In the genomic region with DNA sequence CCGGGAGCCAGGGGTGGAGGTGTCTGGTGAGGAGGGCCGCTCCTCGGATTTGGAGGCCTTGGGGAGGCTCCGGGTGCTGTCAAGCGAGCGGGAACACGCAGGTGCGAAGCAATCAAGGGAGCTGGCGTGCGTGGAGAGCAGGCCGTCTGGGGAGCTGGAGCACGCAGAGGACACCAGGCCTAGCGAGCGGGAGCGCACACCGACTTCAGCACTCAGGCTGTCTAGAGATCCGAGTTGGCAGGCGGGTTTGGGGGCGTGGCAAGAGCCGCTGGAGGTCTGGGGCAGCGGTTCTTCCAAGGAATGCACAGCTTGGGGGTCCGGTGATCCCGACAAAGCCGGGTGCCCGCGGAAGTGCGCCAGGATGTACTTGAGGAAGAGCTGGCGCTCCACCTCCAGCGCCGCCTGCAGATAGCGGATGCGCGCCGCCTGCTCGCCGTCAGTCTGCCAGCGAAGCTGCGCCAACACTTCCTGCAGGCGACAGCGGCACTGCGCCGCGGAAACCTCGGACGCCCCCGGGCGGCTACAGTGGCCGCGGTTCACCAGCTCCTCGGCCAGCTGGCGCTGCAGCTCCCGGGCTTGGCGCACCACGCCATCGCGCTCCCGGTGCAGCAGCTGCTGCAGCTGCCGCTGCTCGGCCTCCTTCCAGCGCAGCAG, we compare ENCODE assay signal across 12 cellular contexts. TPM values are rescaled to one million over a fixed set of nuclear protein-coding genes. Genes with fewer than 3 reads are reported as not detected.
DNase-seq lines count a peak whose midpoint lies in the region; ATAC-seq and TF ChIP-seq lines count a peak whose summit lies in the region.
"Not testable (repeated sequence)": the region's sequence is repeated elsewhere in the genome, so short reads cannot be mapped to it uniquely, and the experiment has no call there.
"Had no signal": no experiment of that assay in that cellular context is flagged by ENCODE, and none has a peak within 500 bp of the region (broad histone marks: within the 10 kb centered on the region; RNA-seq: fewer than 3 reads in every experiment).

No MANE protein-coding gene starts in this region.

- DNase-seq in activated T-cell treated with anti-CD3 and anti-CD28 coated beads, Interleukin-2, amount 50 U/mL, for 4 hours; heart right ventricle; natural killer cell treated with Interleukin-12 subunit alpha and Interleukin-12 subunit beta and Interleukin-15 and Interleukin-18, amount 100 ng/mL, for 72 hours (ENCODE audit: low spot score): not testable (repeated sequence)

- TF ChIP-seq CTCF in heart right ventricle (IDR thresholded peaks at IDR 0.05), result not testable (repeated sequence)

- not testable (repeated sequence) for H3K9me3 ChIP-seq in heart right ventricle

- H3K4me1 ChIP-seq in heart right ventricle, result not testable (repeated sequence)

- no CpG with 5 or more reads among the region's 60 CpGs for WGBS in heart right ventricle, 2 donors

- H3K4me1 Mint-ChIP-seq in activated T-cell treated with anti-CD3 and anti-CD28 coated beads, Interleukin-2, amount 50 U/mL, for 4 hours (ENCODE audit: low read depth); natural killer cell treated with Interleukin-12 subunit alpha and Interleukin-12 subunit beta and Interleukin-15 and Interleukin-18, amount 100 ng/mL, for 72 hours (ENCODE audit: low read depth in 2 of 2): not testable (repeated sequence)

- ATAC-seq in GM19023 (IDR thresholded peaks at IDR 0.05; ENCODE audit: unreplicated experiment) (peak; percentile 60), GM21526 (IDR thresholded peaks at IDR 0.05; ENCODE audit: low FRiP score, unreplicated experiment) (peak; percentile 46), HG02840 (IDR thresholded peaks at IDR 0.05; ENCODE audit: low FRiP score, unreplicated experiment) (peak; percentile 62), HG03521 (IDR thresholded peaks at IDR 0.05; ENCODE audit: unreplicated experiment) (peak; percentile 68), heart right ventricle (peak; percentile 79 to 90 (median 88))
- peak; percentile 81 to 83 for ATAC-seq in activated T-cell treated with anti-CD3 and anti-CD28 coated beads, Interleukin-2, amount 50 U/mL, for 4 hours
- ATAC-seq in natural killer cell treated with Interleukin-12 subunit alpha and Interleukin-12 subunit beta and Interleukin-15 and Interleukin-18, amount 100 ng/mL, for 72 hours, result peak; percentile 86 to 93

- H3K27me3 Mint-ChIP-seq in activated T-cell treated with anti-CD3 and anti-CD28 coated beads, Interleukin-2, amount 50 U/mL, for 4 hours (ENCODE audit: low read depth); natural killer cell treated with Interleukin-12 subunit alpha and Interleukin-12 subunit beta and Interleukin-15 and Interleukin-18, amount 100 ng/mL, for 72 hours: not testable (repeated sequence)

- H3K27ac ChIP-seq in heart right ventricle, result not testable (repeated sequence)

- not testable (repeated sequence) for H3K27ac Mint-ChIP-seq in natural killer cell treated with Interleukin-12 subunit alpha and Interleukin-12 subunit beta and Interleukin-15 and Interleukin-18, amount 100 ng/mL, for 72 hours

- not testable (repeated sequence) for H3K9me3 Mint-ChIP-seq in activated T-cell treated with anti-CD3 and anti-CD28 coated beads, Interleukin-2, amount 50 U/mL, for 4 hours; natural killer cell treated with Interleukin-12 subunit alpha and Interleukin-12 subunit beta and Interleukin-15 and Interleukin-18, amount 100 ng/mL, for 72 hours

- intact Hi-C loops in heart right ventricle (cut with DNase I), result not testable (repeated sequence)

- not testable (repeated sequence) for H3K36me3 ChIP-seq in heart right ventricle

- H3K4me3 ChIP-seq in heart right ventricle, result not testable (repeated sequence)

- H3K27me3 ChIP-seq in heart right ventricle, result not testable (repeated sequence)

- not testable (repeated sequence) for H3K4me3 Mint-ChIP-seq in activated T-cell treated with anti-CD3 and anti-CD28 coated beads, Interleukin-2, amount 50 U/mL, for 4 hours; natural killer cell treated with Interleukin-12 subunit alpha and Interleukin-12 subunit beta and Interleukin-15 and Interleukin-18, amount 100 ng/mL, for 72 hours

- not testable (repeated sequence) for H3K36me3 Mint-ChIP-seq in activated T-cell treated with anti-CD3 and anti-CD28 coated beads, Interleukin-2, amount 50 U/mL, for 4 hours (ENCODE audit: insufficient read depth); natural killer cell treated with Interleukin-12 subunit alpha and Interleukin-12 subunit beta and Interleukin-15 and Interleukin-18, amount 100 ng/mL, for 72 hours

RNA-seq across cellular contexts. Expression of a gene that starts 1.1 kb away (rescaled TPM):
- total RNA-seq in activated T-cell treated with anti-CD3 and anti-CD28 coated beads, Interleukin-2, amount 50 U/mL, for 4 hours, result under 1 TPM in 2 of 3 donors, not detected in 1; 0.20 to 0.57 TPM
- total RNA-seq in heart right ventricle, result under 1 TPM in 6 of 10 donors, not detected in 4; 0.05 to 0.32 (median 0.14) TPM
- not detected for polyA plus RNA-seq in heart right ventricle
- total RNA-seq in natural killer cell treated with Interleukin-12 subunit alpha and Interleukin-12 subunit beta and Interleukin-15 and Interleukin-18, amount 100 ng/mL, for 72 hours, result 1 to 10 TPM in 1 of 2 donors, under 1 TPM in 1; 0.50 to 1.4 TPM
- total RNA-seq: esophagus squamous epithelium, HT-29, myocyte, skeletal muscle tissue, uterus had no signal

RNA-seq across cellular contexts. Expression of a gene that starts 17.4 kb away (rescaled TPM):
- 10 to 100 TPM; 73.5 to 79.2 (median 78.0) TPM for total RNA-seq in activated T-cell treated with anti-CD3 and anti-CD28 coated beads, Interleukin-2, amount 50 U/mL, for 4 hours
- total RNA-seq in heart right ventricle, result 10 to 100 TPM; 43.1 to 61.3 (median 49.5) TPM
- polyA plus RNA-seq in heart right ventricle, result 10 to 100 TPM; 52.1 to 63.6 TPM
- 100 to 1,000 TPM in 1 of 2 donors, 10 to 100 TPM in 1; 86.3 to 114 TPM for total RNA-seq in natural killer cell treated with Interleukin-12 subunit alpha and Interleukin-12 subunit beta and Interleukin-15 and Interleukin-18, amount 100 ng/mL, for 72 hours
